11 cellular contexts compared by ENCODE assay signal in the genomic region with DNA sequence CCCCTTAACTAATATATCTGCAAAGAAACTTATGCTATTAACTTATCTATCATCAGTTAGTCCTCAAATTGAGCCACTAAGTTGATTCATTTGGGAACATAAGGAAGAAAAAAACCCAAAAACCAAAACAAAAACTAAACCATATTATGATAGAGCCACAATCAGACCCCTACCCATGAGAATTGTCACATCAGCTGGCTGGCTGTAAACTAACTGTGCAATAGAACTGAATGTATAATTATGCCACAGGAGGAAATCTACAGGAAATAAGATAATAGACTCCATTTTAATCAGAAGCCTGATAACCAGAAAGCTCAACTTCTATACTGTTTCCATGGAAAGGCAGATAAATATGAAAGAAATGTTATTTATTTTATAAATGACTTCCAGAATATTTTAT.
"Had no signal": no experiment of that assay in that cellular context is flagged by ENCODE, and none has a peak within 500 bp of the region (broad histone marks: within the 10 kb centered on the region; RNA-seq: fewer than 3 reads in every experiment).

No MANE protein-coding gene starts in this region.

- H3K4me3 ChIP-seq: stomach, tibial artery had no signal

- H3K9me3 ChIP-seq: stomach, tibial artery had no signal

- H3K27me3 ChIP-seq: foreskin keratinocyte, stomach, tibial artery had no signal

- DNase-seq: activated CD4-positive, alpha-beta T cell treated with anti-CD3 and anti-CD28 coated beads, Interleukin-2, amount 50 U/mL, for 4 hours; activated CD4-positive, CD25-positive, alpha-beta regulatory T cell treated with anti-CD3 and anti-CD28 coated beads, Interleukin-2, amount 50 U/mL, for 72 hours; activated effector memory CD4-positive, alpha-beta T cell treated with anti-CD3 and anti-CD28 coated beads, Interleukin-2, amount 50 U/mL, for 16 hours; activated T-cell treated with anti-CD3 and anti-CD28 coated beads, Interleukin-2, amount 50 U/mL, for 24 hours; glutamatergic neuron; midbrain; stimulated activated CD4-positive, alpha-beta T cell treated with anti-CD3 and anti-CD28 coated beads, Interleukin-1b, Interleukin-23, amount 100 ng/mL, for 48 hours; stomach; SW 1271 had no signal
